ENCODE assay signal across 10 cellular contexts in the genomic region with DNA sequence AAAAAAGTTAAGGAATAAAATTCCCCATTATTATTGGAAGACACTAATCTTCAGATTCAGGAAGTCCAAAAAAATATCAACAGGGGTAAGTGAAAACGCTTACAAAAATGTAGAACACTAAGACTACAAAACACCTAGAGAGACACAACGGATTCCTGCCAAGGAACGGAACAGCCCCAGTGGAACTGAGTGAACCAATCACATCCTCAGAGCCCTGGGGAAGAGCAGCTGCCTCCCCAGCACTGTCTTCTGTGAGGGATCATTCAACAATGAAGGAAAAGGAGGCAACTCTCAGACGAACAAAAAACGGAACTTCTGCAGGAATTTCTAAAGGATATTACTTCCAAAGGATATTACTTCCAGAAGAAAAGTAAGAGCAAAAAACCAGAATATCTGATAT.
DNase-seq lines count a peak whose midpoint lies in the region; ATAC-seq and TF ChIP-seq lines count a peak whose summit lies in the region.
"Had no signal": no experiment of that assay in that cellular context is flagged by ENCODE, and none has a peak within 500 bp of the region (broad histone marks: within the 10 kb centered on the region; RNA-seq: fewer than 3 reads in every experiment).

No MANE protein-coding gene starts in this region.

- intact Hi-C loops in left ventricle myocardium superior (cut with micrococcal nuclease), result loop anchor here (5.0 kb wide), 1 partner anchor 84 kb away; a partner anchor contains a TSS

- no peak for DNase-seq in activated T-cell treated with anti-CD3 and anti-CD28 coated beads, Interleukin-2, amount 50 U/mL, for 4 hours
- DNase-seq in left ventricle myocardium superior (peak; percentile 26), smooth muscle cell (lab: John Stamatoyannopoulos, UW; ENCODE audit: unreplicated experiment) (no peak), NCI-H146 (lab: John Stamatoyannopoulos, UW) (no peak), CD1c-positive myeloid dendritic cell (ENCODE audit: extremely low spot score) (no peak), SKM-1 (lab: John Stamatoyannopoulos, UW; ENCODE audit: unreplicated experiment) (no peak)
- DNase-seq: NCI-H226 had no signal

- H3K9me3 Mint-ChIP-seq in activated T-cell treated with anti-CD3 and anti-CD28 coated beads, Interleukin-2, amount 50 U/mL, for 4 hours, result peaks cover 4% of the 10 kb centered on the region

- H3K9me3 ChIP-seq in smooth muscle cell (replicated peaks; ENCODE audit: low read depth), result no peaks in the 10 kb centered on the region

- H3K27me3 Mint-ChIP-seq in activated T-cell treated with anti-CD3 and anti-CD28 coated beads, Interleukin-2, amount 50 U/mL, for 4 hours (ENCODE audit: low read depth), result no peaks in the 10 kb centered on the region

- H3K27me3 ChIP-seq in smooth muscle cell (ENCODE audit: low read depth), result no peaks in the 10 kb centered on the region

- no peak overlapping the region for H2AFZ ChIP-seq in smooth muscle cell (ENCODE audit: low read depth)

- peaks cover 19% of the 10 kb centered on the region for H3K4me1 ChIP-seq in smooth muscle cell (ENCODE audit: low read depth)

- H4K20me1 ChIP-seq in smooth muscle cell (ENCODE audit: low read depth), result peaks cover 17% of the 10 kb centered on the region

- peaks cover 73% of the 10 kb centered on the region for H3K4me1 Mint-ChIP-seq in activated T-cell treated with anti-CD3 and anti-CD28 coated beads, Interleukin-2, amount 50 U/mL, for 4 hours (ENCODE audit: low read depth)

- peak overlapping the region; percentile 78 for H3K4me3 Mint-ChIP-seq in activated T-cell treated with anti-CD3 and anti-CD28 coated beads, Interleukin-2, amount 50 U/mL, for 4 hours

- H3K36me3 Mint-ChIP-seq in activated T-cell treated with anti-CD3 and anti-CD28 coated beads, Interleukin-2, amount 50 U/mL, for 4 hours (ENCODE audit: insufficient read depth), result peaks cover 10% of the 10 kb centered on the region

- H3K9ac ChIP-seq in smooth muscle cell (ENCODE audit: low read depth), result no peak overlapping the region

- ATAC-seq in activated T-cell treated with anti-CD3 and anti-CD28 coated beads, Interleukin-2, amount 50 U/mL, for 4 hours, result no peak
- peak; percentile 37 for ATAC-seq in left ventricle myocardium superior
- no peak for ATAC-seq in HG02623 (IDR thresholded peaks at IDR 0.05; ENCODE audit: unreplicated experiment)

- peaks cover 63% of the 10 kb centered on the region for H3K79me2 ChIP-seq in smooth muscle cell (ENCODE audit: low read depth)

- TF ChIP-seq CTCF in smooth muscle cell (IDR thresholded peaks at IDR 0.05; ENCODE audit: borderline replicate concordance, insufficient read depth, poor library complexity, severe bottlenecking), result no peak

- peak overlapping the region; percentile 76 for H3K4me2 ChIP-seq in smooth muscle cell

- 77% methylated on average over 5 of the region's 5 CpGs for WGBS in smooth muscle cell (ENCODE audit: low lambda C conversion rate)

- H3K27ac ChIP-seq in smooth muscle cell (ENCODE audit: low read depth), result no peak overlapping the region

- peak overlapping the region; percentile 24; the same call in 1 of the 2 replicates for H3K4me3 ChIP-seq in GM08714 (ENCODE audit: low read length)
- H3K4me3 ChIP-seq in smooth muscle cell, result peak overlapping the region; percentile 12
- H3K4me3 ChIP-seq: GM12878 had no signal

- H3K36me3 ChIP-seq in smooth muscle cell (ENCODE audit: low read depth), result no peaks in the 10 kb centered on the region

- no peaks in the 10 kb centered on the region for H3F3A ChIP-seq in smooth muscle cell (ENCODE audit: low read depth)
